33 cellular contexts compared by ENCODE assay signal in the genomic region with DNA sequence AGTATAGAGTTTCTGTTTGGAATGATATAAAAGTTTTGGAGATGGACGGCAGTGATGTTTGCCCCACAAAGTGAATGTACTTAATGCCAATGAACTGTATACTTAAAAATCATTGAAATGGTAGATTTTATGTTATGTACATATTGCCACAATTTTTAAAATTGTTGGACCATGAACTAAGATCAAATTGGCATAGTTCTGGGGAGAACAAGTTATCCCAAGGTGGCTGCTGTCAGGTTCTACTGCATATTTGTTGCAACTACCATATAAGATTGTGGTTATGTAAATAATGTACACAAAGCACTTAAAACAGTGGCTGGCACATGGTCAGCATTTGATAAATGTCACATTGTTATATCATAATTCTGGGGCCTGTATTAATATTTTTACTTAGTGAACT.
"Had no signal": no experiment of that assay in that cellular context is flagged by ENCODE, and none has a peak within 500 bp of the region (broad histone marks: within the 10 kb centered on the region; RNA-seq: fewer than 3 reads in every experiment).

No MANE protein-coding gene starts in this region.

- H3K4me3 ChIP-seq: MG63 had no signal

- H3K36me3 ChIP-seq: MG63 had no signal

- H3K27me3 ChIP-seq: MG63 had no signal

- DNase-seq: Karpas-422, Kasumi-1, MG63, MM.1S, MV-4-11, NCI-H1048, NCI-H1092, NCI-H1092 treated with DMSO at 0.1 percent for 48 hours, NCI-H1105, NCI-H1105 treated with DMSO at 0.1 percent for 48 hours, NCI-H1417 treated with DMSO at 0.1 percent for 48 hours, NCI-H1436, NCI-H1436 treated with DMSO at 0.1 percent for 48 hours, NCI-H146, NCI-H1694, NCI-H1694 treated with DMSO at 0.1 percent for 48 hours, NCI-H187, NCI-H187 treated with DMSO at 0.1 percent for 48 hours, NCI-H1930, NCI-H2029, NCI-H2029 treated with DMSO at 0.1 percent for 48 hours, NCI-H2081, NCI-H2081 treated with DMSO at 0.1 percent for 48 hours, NCI-H2107, NCI-H2171, NCI-H2171 treated with DMSO at 0.1 percent for 48 hours, NCI-H2227 treated with DMSO at 0.1 percent for 48 hours, NCI-H226, NCI-H345, NCI-H446, NCI-H446 treated with DMSO at 0.1 percent for 48 hours, NCI-H510A, NCI-H510A treated with DMSO at 0.1 percent for 48 hours had no signal

- H3K9me3 ChIP-seq: MG63 had no signal
